Comparison of ENCODE assay signal across 14 cellular contexts in genomic region chr5:123450114-123450513, GRCh38. TPM values are rescaled to one million over a fixed set of nuclear protein-coding genes. Genes with fewer than 3 reads are reported as not detected.
DNase-seq lines count a peak whose midpoint lies in the region; ATAC-seq and FAIRE-seq lines count a peak whose summit lies in the region.
"Had no signal": no experiment of that assay in that cellular context is flagged by ENCODE, and none has a peak within 500 bp of the region (broad histone marks: within the 10 kb centered on the region; RNA-seq: fewer than 3 reads in every experiment).

No MANE protein-coding gene starts in this region.

- FAIRE-seq in TTC549 (lab: Jason Lieb, UNC) = peak; percentile 5

- intact Hi-C loops in activated CD4-positive, alpha-beta T cell treated with anti-CD3 and anti-CD28 coated beads, Interleukin-2, amount 10 ng/mL, durations not matched to agents 24 days and 14 days (cut with micrococcal nuclease) = no loop called here

- POLR2A ChIA-PET in activated CD4-positive, alpha-beta T cell treated with anti-CD3 and anti-CD28 coated beads, Interleukin-2, amount 10 ng/mL, durations not matched to agents 7 days and 5 days (lab: Charles Lee) = no interaction called here

- H3K27ac Mint-ChIP-seq in activated CD4-positive, alpha-beta T cell treated with anti-CD3 and anti-CD28 coated beads, Interleukin-2, amount 10 ng/mL, durations not matched to agents 24 days and 14 days = peak overlapping the region; percentile 45
- H3K27ac Mint-ChIP-seq in activated CD4-positive, alpha-beta T cell treated with anti-CD3 and anti-CD28 coated beads, Interleukin-2, amount 10 ng/mL, durations not matched to agents 7 days and 5 days = no peak overlapping the region
- H3K27ac Mint-ChIP-seq in immature natural killer cell = no peak overlapping the region
- H3K27ac Mint-ChIP-seq: activated CD8-positive, alpha-beta T cell treated with anti-CD3 and anti-CD28 coated beads, Interleukin-2, amount 10 ng/mL, durations not matched to agents 7 days and 5 days; activated naive CD8-positive, alpha-beta T cell treated with anti-CD3 and anti-CD28 coated beads, Interleukin-2, amount 50 U/mL, for 24 hours; CD4-positive, alpha-beta T cell; naive thymus-derived CD4-positive, alpha-beta T cell had no signal

- peaks cover 33% of the 10 kb centered on the region for H3K4me1 Mint-ChIP-seq in activated CD4-positive, alpha-beta T cell treated with anti-CD3 and anti-CD28 coated beads, Interleukin-2, amount 10 ng/mL, durations not matched to agents 24 days and 14 days
- peaks cover 25% of the 10 kb centered on the region for H3K4me1 Mint-ChIP-seq in activated CD4-positive, alpha-beta T cell treated with anti-CD3 and anti-CD28 coated beads, Interleukin-2, amount 10 ng/mL, durations not matched to agents 7 days and 5 days
- no peaks in the 10 kb centered on the region for H3K4me1 Mint-ChIP-seq in immature natural killer cell

- no peak for DNase-seq in activated CD4-positive, alpha-beta T cell treated with anti-CD3 and anti-CD28 coated beads, Interleukin-2, amount 10 ng/mL, durations not matched to agents 24 days and 14 days
- DNase-seq in activated CD4-positive, alpha-beta T cell treated with anti-CD3 and anti-CD28 coated beads, Interleukin-2, amount 10 ng/mL, durations not matched to agents 7 days and 5 days = no peak
- DNase-seq in MV-4-11 (lab: John Stamatoyannopoulos, UW) = peak; percentile 9
- no peak for DNase-seq in immature natural killer cell
- no peak for DNase-seq in NCI-H526 (lab: John Stamatoyannopoulos, UW)
- DNase-seq in NCI-H1436 treated with DMSO at 0.1 percent for 48 hours (lab: John Stamatoyannopoulos, UW) = no peak
- DNase-seq: activated CD8-positive, alpha-beta T cell treated with anti-CD3 and anti-CD28 coated beads, Interleukin-2, amount 10 ng/mL, durations not matched to agents 7 days and 5 days; activated naive CD8-positive, alpha-beta T cell treated with anti-CD3 and anti-CD28 coated beads, Interleukin-2, amount 50 U/mL, for 24 hours; CD4-positive, alpha-beta T cell; Kasumi-1; naive thymus-derived CD4-positive, alpha-beta T cell; stimulated activated CD4-positive, alpha-beta T cell treated with anti-CD3 and anti-CD28 coated beads, Interleukin-4, amount 100 ng/mL, for 24 hours had no signal

- ATAC-seq in HG03457 (IDR thresholded peaks at IDR 0.05; ENCODE audit: unreplicated experiment) = no peak
- ATAC-seq: activated CD8-positive, alpha-beta T cell treated with anti-CD3 and anti-CD28 coated beads, Interleukin-2, amount 10 ng/mL, durations not matched to agents 7 days and 5 days; activated naive CD8-positive, alpha-beta T cell treated with anti-CD3 and anti-CD28 coated beads, Interleukin-2, amount 50 U/mL, for 24 hours; naive thymus-derived CD4-positive, alpha-beta T cell had no signal

- H3K9me3 Mint-ChIP-seq in activated CD4-positive, alpha-beta T cell treated with anti-CD3 and anti-CD28 coated beads, Interleukin-2, amount 10 ng/mL, durations not matched to agents 24 days and 14 days = no peaks in the 10 kb centered on the region
- H3K9me3 Mint-ChIP-seq in activated CD4-positive, alpha-beta T cell treated with anti-CD3 and anti-CD28 coated beads, Interleukin-2, amount 10 ng/mL, durations not matched to agents 7 days and 5 days = no peaks in the 10 kb centered on the region
- H3K9me3 Mint-ChIP-seq in immature natural killer cell = peaks cover 0 to 2% (median 0%) of the 10 kb centered on the region in 6 donors
- H3K9me3 Mint-ChIP-seq: activated naive CD8-positive, alpha-beta T cell treated with anti-CD3 and anti-CD28 coated beads, Interleukin-2, amount 50 U/mL, for 24 hours; CD4-positive, alpha-beta T cell had no signal

- H3K4me3 Mint-ChIP-seq in activated CD4-positive, alpha-beta T cell treated with anti-CD3 and anti-CD28 coated beads, Interleukin-2, amount 10 ng/mL, durations not matched to agents 24 days and 14 days = no peak overlapping the region
- no peak overlapping the region for H3K4me3 Mint-ChIP-seq in activated CD4-positive, alpha-beta T cell treated with anti-CD3 and anti-CD28 coated beads, Interleukin-2, amount 10 ng/mL, durations not matched to agents 7 days and 5 days
- no peak overlapping the region for H3K4me3 Mint-ChIP-seq in immature natural killer cell
- H3K4me3 Mint-ChIP-seq: activated CD8-positive, alpha-beta T cell treated with anti-CD3 and anti-CD28 coated beads, Interleukin-2, amount 10 ng/mL, durations not matched to agents 7 days and 5 days; activated naive CD8-positive, alpha-beta T cell treated with anti-CD3 and anti-CD28 coated beads, Interleukin-2, amount 50 U/mL, for 24 hours; CD4-positive, alpha-beta T cell; naive thymus-derived CD4-positive, alpha-beta T cell had no signal

- H3K27me3 Mint-ChIP-seq in activated CD4-positive, alpha-beta T cell treated with anti-CD3 and anti-CD28 coated beads, Interleukin-2, amount 10 ng/mL, durations not matched to agents 24 days and 14 days = peaks cover 7% of the 10 kb centered on the region
- no peaks in the 10 kb centered on the region for H3K27me3 Mint-ChIP-seq in activated CD4-positive, alpha-beta T cell treated with anti-CD3 and anti-CD28 coated beads, Interleukin-2, amount 10 ng/mL, durations not matched to agents 7 days and 5 days
- peaks cover 4 to 5% (median 4%) of the 10 kb centered on the region in 3 donors for H3K27me3 Mint-ChIP-seq in immature natural killer cell (ENCODE audit: low read depth in 3 of 3)
- H3K27me3 Mint-ChIP-seq: CD4-positive, alpha-beta T cell had no signal

- H3K36me3 Mint-ChIP-seq in activated CD4-positive, alpha-beta T cell treated with anti-CD3 and anti-CD28 coated beads, Interleukin-2, amount 10 ng/mL, durations not matched to agents 24 days and 14 days (ENCODE audit: low read depth) = no peaks in the 10 kb centered on the region
- H3K36me3 Mint-ChIP-seq in activated CD4-positive, alpha-beta T cell treated with anti-CD3 and anti-CD28 coated beads, Interleukin-2, amount 10 ng/mL, durations not matched to agents 7 days and 5 days (ENCODE audit: low read depth) = peaks cover 3% of the 10 kb centered on the region
- H3K36me3 Mint-ChIP-seq in immature natural killer cell = no peaks in the 10 kb centered on the region

- CTCF ChIA-PET in activated CD4-positive, alpha-beta T cell treated with anti-CD3 and anti-CD28 coated beads, Interleukin-2, amount 10 ng/mL, durations not matched to agents 7 days and 5 days (lab: Charles Lee) = interaction anchor here (2.0 kb wide), 1 partner anchor 27 kb away, joined by 7 read pairs; the partner anchor contains the start of gene CEP120

RNA-seq across cellular contexts. Expression of gene CEP120, which starts 26.9 kb away (rescaled TPM):
- total RNA-seq in activated CD4-positive, alpha-beta T cell treated with anti-CD3 and anti-CD28 coated beads, Interleukin-2, amount 10 ng/mL, durations not matched to agents 24 days and 14 days = 28.6 and 31.6 TPM in 2 replicates
- total RNA-seq in activated CD4-positive, alpha-beta T cell treated with anti-CD3 and anti-CD28 coated beads, Interleukin-2, amount 10 ng/mL, durations not matched to agents 7 days and 5 days = 10 to 100 TPM; 31.4 to 31.7 TPM
- polyA plus RNA-seq in immature natural killer cell = 10 to 100 TPM in 2 of 3 donors, 1 to 10 TPM in 1; 9.7 to 23.1 (median 11.6) TPM
